Comparison of ENCODE assay signal across 8 cellular contexts in genomic region chr15:59997070-59997701, GRCh38. TPM values are rescaled to one million over a fixed set of nuclear protein-coding genes. Genes with fewer than 3 reads are reported as not detected.
DNase-seq lines count a peak whose midpoint lies in the region; ATAC-seq, FAIRE-seq and TF ChIP-seq lines count a peak whose summit lies in the region.

No MANE protein-coding gene starts in this region.

- no peak for TF ChIP-seq POLR2A in testis (IDR thresholded peaks at IDR 0.05)

- H3K9me3 ChIP-seq in kidney (ENCODE audit: control insufficient read depth in 1 of 2, low read length in 2 of 2) (no peaks in the 10 kb centered on the region), testis (no peaks in the 10 kb centered on the region)

- no peaks in the 10 kb centered on the region for H3K36me3 Mint-ChIP-seq in activated CD8-positive, alpha-beta T cell treated with anti-CD3 and anti-CD28 coated beads for 36 hours (ENCODE audit: low read depth)

- POLR2A ChIA-PET in activated CD8-positive, alpha-beta T cell treated with anti-CD3 and anti-CD28 coated beads for 36 hours (lab: Charles Lee) = interaction anchor here (0.6 to 1.5 kb wide), 3 partner anchors 18 to 199 kb away, joined by 3 read pairs; no protein-coding TSS in a partner anchor

- 1 to 4% methylated on average over 36 of the region's 36 CpGs for WGBS in testis, 2 donors

- H3K27ac Mint-ChIP-seq in activated CD8-positive, alpha-beta T cell treated with anti-CD3 and anti-CD28 coated beads for 36 hours = peak overlapping the region; percentile 76

- peaks cover 0 to 3% of the 10 kb centered on the region in 2 donors for H3K4me1 ChIP-seq in kidney (ENCODE audit: control insufficient read depth in 1 of 2, insufficient read depth in 1 of 2, low read depth in 1 of 2, low read length in 2 of 2)
- no peaks in the 10 kb centered on the region for H3K4me1 ChIP-seq in testis

- H3K9ac ChIP-seq in kidney (ENCODE audit: low read length in 2 of 2) = no peak overlapping the region

- H3K27me3 Mint-ChIP-seq in activated CD8-positive, alpha-beta T cell treated with anti-CD3 and anti-CD28 coated beads for 36 hours = peaks cover 92% of the 10 kb centered on the region

- ATAC-seq in GM21528 (IDR thresholded peaks at IDR 0.05; ENCODE audit: low FRiP score, unreplicated experiment) = peak; percentile 75
- peak; percentile 90 for ATAC-seq in activated CD8-positive, alpha-beta T cell treated with anti-CD3 and anti-CD28 coated beads for 36 hours

- peaks cover 42% of the 10 kb centered on the region for H3K4me1 Mint-ChIP-seq in activated CD8-positive, alpha-beta T cell treated with anti-CD3 and anti-CD28 coated beads for 36 hours (ENCODE audit: low read depth)

- H3K36me3 ChIP-seq in kidney (ENCODE audit: control insufficient read depth in 1 of 2, insufficient read depth in 2 of 2, low read length in 2 of 2) (no peaks in the 10 kb centered on the region), testis (ENCODE audit: low read depth, missing control alignments) (no peaks in the 10 kb centered on the region)

- no peak for FAIRE-seq in kidney (lab: Jason Lieb, UNC)

- H3K4me3 Mint-ChIP-seq in activated CD8-positive, alpha-beta T cell treated with anti-CD3 and anti-CD28 coated beads for 36 hours = peak overlapping the region; percentile 77

- TF ChIP-seq CTCF in activated CD8-positive, alpha-beta T cell treated with anti-CD3 and anti-CD28 coated beads for 36 hours (IDR thresholded peaks at IDR 0.05) = no peak
- TF ChIP-seq CTCF in kidney (IDR thresholded peaks at IDR 0.05; ENCODE audit: borderline replicate concordance, extremely low read depth, insufficient read depth) = no peak
- no peak for TF ChIP-seq CTCF in testis (IDR thresholded peaks at IDR 0.05)

- H3K27ac ChIP-seq in kidney (ENCODE audit: low read depth in 2 of 2, low read length in 2 of 2) = no peak overlapping the region
- H3K27ac ChIP-seq in testis = no peak overlapping the region

- peaks cover 11% of the 10 kb centered on the region for H3K27me3 ChIP-seq in testis

- intact Hi-C loops in activated CD8-positive, alpha-beta T cell treated with anti-CD3 and anti-CD28 coated beads for 36 hours (cut with micrococcal nuclease) = no loop called here
- intact Hi-C loops in kidney (cut with DNase I) = no loop called here
- intact Hi-C loops in testis (cut with DNase I; ENCODE audit: low total_unique reads) = no loop called here

- DNase-seq in Daoy (ENCODE audit: low read depth) (peak; percentile 66), NCI-H1092 treated with DMSO at 0.1 percent for 48 hours (lab: John Stamatoyannopoulos, UW) (peak; percentile 47), kidney (peak; percentile 54), testis (peak; percentile 44), nucleus accumbens (lab: John Stamatoyannopoulos, UW) (no peak), SK-N-DZ (ENCODE audit: low spot score) (no peak)
- peak; percentile 86 for DNase-seq in activated CD8-positive, alpha-beta T cell treated with anti-CD3 and anti-CD28 coated beads for 36 hours

- CTCF ChIA-PET in activated CD8-positive, alpha-beta T cell treated with anti-CD3 and anti-CD28 coated beads for 36 hours (lab: Charles Lee) = interaction anchor here (0.7 to 3.7 kb wide), 13 partner anchors 12 to 330 kb away, joined by 3 to 21 read pairs (median 3); no protein-coding TSS in a partner anchor

- peaks cover 2% of the 10 kb centered on the region for H3K9me3 Mint-ChIP-seq in activated CD8-positive, alpha-beta T cell treated with anti-CD3 and anti-CD28 coated beads for 36 hours

- H3K4me3 ChIP-seq in kidney (ENCODE audit: low read length in 2 of 2) = no peak overlapping the region
- H3K4me3 ChIP-seq in testis = peak overlapping the region in 1 of 2 donors; percentile 45

RNA-seq across cellular contexts. Expression of gene FOXB1, which starts 6.9 kb away (rescaled TPM):
- 0.06 TPM in 1 of 2 replicates, not detected in the other for total RNA-seq in Daoy (2014; rRNA removed; shearing (Covaris generic))
- under 1 TPM; 0.13 to 0.36 TPM for total RNA-seq in activated CD8-positive, alpha-beta T cell treated with anti-CD3 and anti-CD28 coated beads for 36 hours
- not detected for total RNA-seq in kidney
- not detected for polyA plus RNA-seq in kidney (ENCODE audit: insufficient read depth, low read depth, low replicate concordance)
- total RNA-seq in testis = 1 to 10 TPM in 1 of 2 donors, under 1 TPM in 1; 0.56 to 1.5 TPM
- polyA plus RNA-seq in testis (ENCODE audit: insufficient read depth, low read depth, low replicate concordance) = 7.4 TPM
- polyA plus RNA-seq in SK-N-DZ (2014; cell fraction: cytosol; rRNA removed) = not detected in 2 replicates
- not detected in 2 replicates for polyA plus RNA-seq in SK-N-DZ (2014; cell fraction: nucleus; rRNA removed)

Comparison
In these comparisons a context has a peak if more than half of its experiments do, and no peak if none do; other contexts are left out.
1. DNase-seq: peak in Daoy (single experiment), NCI-H1092 treated with DMSO at 0.1 percent for 48 hours (single experiment), activated CD8-positive, alpha-beta T cell treated with anti-CD3 and anti-CD28 coated beads for 36 hours (single experiment), kidney (single experiment) and testis (single experiment); none in nucleus accumbens (0 of 56) and SK-N-DZ (single experiment).